14 cellular contexts compared by ENCODE assay signal in genomic region chr4:87122252-87122651, GRCh38.
DNase-seq lines count a peak whose midpoint lies in the region; ATAC-seq and TF ChIP-seq lines count a peak whose summit lies in the region.
"Had no signal": no experiment of that assay in that cellular context is flagged by ENCODE, and none has a peak within 500 bp of the region (broad histone marks: within the 10 kb centered on the region; RNA-seq: fewer than 3 reads in every experiment).

No MANE protein-coding gene starts in this region.

- no peak for TF ChIP-seq RAD21 in Ishikawa (IDR thresholded peaks at IDR 0.05; ENCODE audit: low read depth)

- no peak for TF ChIP-seq CTCF in mesothelial cell of epicardium (IDR thresholded peaks at IDR 0.05; ENCODE audit: unreplicated experiment)

- intact Hi-C loops in left cardiac atrium (cut with DNase I): loop anchor here in 1 of 2 donors (10.0 kb wide), 1 partner anchor 197 kb away; no protein-coding TSS in a partner anchor

- H3K4me1 Mint-ChIP-seq in T-helper 17 cell (peaks cover 37% of the 10 kb centered on the region), mesothelial cell of epicardium (peaks cover 8% of the 10 kb centered on the region)

- peak overlapping the region; percentile 87 for H3K27ac ChIP-seq in skeletal muscle tissue (ENCODE audit: low read depth, low read length)
- H3K27ac ChIP-seq: HL-60, spleen had no signal

- H3K36me3 ChIP-seq in skeletal muscle tissue (ENCODE audit: control insufficient read depth in 3 of 3, insufficient read depth in 3 of 3, low read length in 3 of 3): peaks cover 8 to 24% (median 22%) of the 10 kb centered on the region in 3 donors
- H3K36me3 ChIP-seq in MG63: no peaks in the 10 kb centered on the region

- no peak for DNase-seq in T-helper 17 cell
- no peak for DNase-seq in left cardiac atrium
- no peak for DNase-seq in NCI-H2081 treated with DMSO at 0.1 percent for 48 hours (lab: John Stamatoyannopoulos, UW)
- DNase-seq in mesothelial cell of epicardium (ENCODE audit: low spot score in 2 of 2, unreplicated experiment in 2 of 2): no peak
- no peak for DNase-seq in MG63
- DNase-seq: activated B cell treated with CpG ODN at 0.5 μM for 24 hours; CD4-positive, alpha-beta T cell; NCI-H774; spleen had no signal

- H3K27ac Mint-ChIP-seq in T-helper 17 cell: peak overlapping the region; percentile 93
- H3K27ac Mint-ChIP-seq in mesothelial cell of epicardium: no peak overlapping the region
- H3K27ac Mint-ChIP-seq: activated B cell treated with CpG ODN at 0.5 μM for 24 hours; activated T-helper 1 cell treated with anti-CD3 and anti-CD28 coated beads, Interleukin-12 subunit alpha, Interleukin-12 subunit beta, Interleukin-2, Interleukin-4 antibody, amounts not matched to agents 30 ng/mL and 10 ng/mL and 1 ng/mL, durations not matched to agents 14 hours and 24 hours and 36 hours; CD4-positive, alpha-beta T cell had no signal

- H3K9me3 ChIP-seq in T-helper 17 cell (ENCODE audit: control insufficient read depth, low read length, poor library complexity, severe bottlenecking): no peaks in the 10 kb centered on the region
- H3K9me3 ChIP-seq in skeletal muscle tissue (ENCODE audit: control insufficient read depth in 3 of 3, low read length in 3 of 3): no peaks in the 10 kb centered on the region
- H3K9me3 ChIP-seq in MG63: no peaks in the 10 kb centered on the region
- H3K9me3 ChIP-seq: spleen had no signal

- no peaks in the 10 kb centered on the region for H3K9me3 Mint-ChIP-seq in mesothelial cell of epicardium
- H3K9me3 Mint-ChIP-seq: activated B cell treated with CpG ODN at 0.5 μM for 24 hours; activated T-helper 1 cell treated with anti-CD3 and anti-CD28 coated beads, Interleukin-12 subunit alpha, Interleukin-12 subunit beta, Interleukin-2, Interleukin-4 antibody, amounts not matched to agents 30 ng/mL and 10 ng/mL and 1 ng/mL, durations not matched to agents 14 hours and 24 hours and 36 hours; CD4-positive, alpha-beta T cell had no signal

- H3K4me1 ChIP-seq in skeletal muscle tissue (ENCODE audit: control insufficient read depth in 3 of 3, insufficient read depth in 3 of 3, low read length in 3 of 3): peaks cover 50 to 59% (median 53%) of the 10 kb centered on the region in 3 donors

- peaks cover 10% of the 10 kb centered on the region for H3K36me3 Mint-ChIP-seq in T-helper 17 cell (ENCODE audit: low read depth)
- peaks cover 26% of the 10 kb centered on the region for H3K36me3 Mint-ChIP-seq in mesothelial cell of epicardium

- peak; percentile 71; the same call in 1 of the 2 replicates for TF ChIP-seq EP300 in Ishikawa (IDR thresholded peaks at IDR 0.05; ENCODE audit: borderline replicate concordance)

- no peak for ATAC-seq in T-helper 17 cell
- ATAC-seq in left cardiac atrium: peak; percentile 25 to 32
- no peak for ATAC-seq in GM21526 (IDR thresholded peaks at IDR 0.05; ENCODE audit: low FRiP score, unreplicated experiment)

- H3K4me3 ChIP-seq in skeletal muscle tissue (ENCODE audit: low read length in 3 of 3) (peak overlapping the region in 2 of 3 donors; percentile 17 to 21), MG63 (no peak overlapping the region)
- H3K4me3 ChIP-seq: spleen had no signal

- no peak overlapping the region for H3K4me3 Mint-ChIP-seq in T-helper 17 cell
- no peak overlapping the region for H3K4me3 Mint-ChIP-seq in mesothelial cell of epicardium
- H3K4me3 Mint-ChIP-seq: activated B cell treated with CpG ODN at 0.5 μM for 24 hours; activated T-helper 1 cell treated with anti-CD3 and anti-CD28 coated beads, Interleukin-12 subunit alpha, Interleukin-12 subunit beta, Interleukin-2, Interleukin-4 antibody, amounts not matched to agents 30 ng/mL and 10 ng/mL and 1 ng/mL, durations not matched to agents 14 hours and 24 hours and 36 hours; CD4-positive, alpha-beta T cell had no signal

- no peaks in the 10 kb centered on the region for H3K27me3 Mint-ChIP-seq in T-helper 17 cell
- no peaks in the 10 kb centered on the region for H3K27me3 Mint-ChIP-seq in mesothelial cell of epicardium (ENCODE audit: low read depth)
- H3K27me3 Mint-ChIP-seq: activated B cell treated with CpG ODN at 0.5 μM for 24 hours; CD4-positive, alpha-beta T cell had no signal

- peak overlapping the region; percentile 50 to 60 (median 60) for H3K9ac ChIP-seq in skeletal muscle tissue (ENCODE audit: low read depth in 1 of 3, low read length in 3 of 3)

- no peaks in the 10 kb centered on the region for H3K27me3 ChIP-seq in skeletal muscle tissue (ENCODE audit: control insufficient read depth in 3 of 3, insufficient read depth in 3 of 3, low read length in 3 of 3)
- no peaks in the 10 kb centered on the region for H3K27me3 ChIP-seq in MG63
- H3K27me3 ChIP-seq: spleen had no signal

TF ChIP-seq in Ishikawa, 13 proteins besides CTCF, POLR2A, EP300 and RAD21:
- TF ChIP-seq USF1 (IDR thresholded peaks at IDR 0.05) (0 out of 2 replicates have a peak, but pooled peaks have one; percentile 9), FOXM1 (IDR thresholded peaks at IDR 0.05; ENCODE audit: borderline replicate concordance, low read depth) (no peak), EGR1 (IDR thresholded peaks at IDR 0.05) (no peak), NFIC (IDR thresholded peaks at IDR 0.05) (peak; percentile 78), ZBTB7A (IDR thresholded peaks at IDR 0.05; ENCODE audit: low read depth) (no peak), CREB1 (IDR thresholded peaks at IDR 0.05; ENCODE audit: low read depth) (no peak), CEBPB (IDR thresholded peaks at IDR 0.05) (peak; percentile 93), TEAD4 (IDR thresholded peaks at IDR 0.05) (peak; percentile 45), MAX (IDR thresholded peaks at IDR 0.05) (peak; percentile 37; the same call in 1 of the 2 replicates), TCF12 (IDR thresholded peaks at IDR 0.05; ENCODE audit: low read depth) (peak; percentile 18; the same call in 1 of the 2 replicates)

Comparison
In these comparisons a context has a peak if more than half of its experiments do, and no peak if none do; other contexts are left out.
1. ATAC-seq: peak in left cardiac atrium (2 of 2); none in T-helper 17 cell (single experiment) and GM21526 (single experiment).